ENCODE assay signal across 18 cellular contexts in genomic region chr10:85152488-85152887, GRCh38.
"Had no signal": no experiment of that assay in that cellular context is flagged by ENCODE, and none has a peak within 500 bp of the region (broad histone marks: within the 10 kb centered on the region; RNA-seq: fewer than 3 reads in every experiment).

No MANE protein-coding gene starts in this region.

- H3K27me3 ChIP-seq: ovary, right atrium auricular region had no signal

- H3K36me3 Mint-ChIP-seq: type B pancreatic cell had no signal

- H3K4me3 ChIP-seq: dorsolateral prefrontal cortex, heart left ventricle, ovary, right atrium auricular region, sigmoid colon, skin epidermis had no signal

- H3K4me1 ChIP-seq: heart left ventricle, right atrium auricular region, sigmoid colon had no signal

- H3K36me3 ChIP-seq: heart left ventricle, ovary, right atrium auricular region, sigmoid colon had no signal

- DNase-seq: central memory CD4-positive, alpha-beta T cell; cortex of kidney; dorsolateral prefrontal cortex; effector CD8-positive, alpha-beta T cell; heart left ventricle; hypothalamus; kidney; left cardiac atrium; mammary epithelial cell; nucleus accumbens; ovary; sigmoid colon; stimulated activated naive CD4-positive, alpha-beta T cell treated with Interleukin-2 at 50 U/mL for 16 hours had no signal

- ATAC-seq: esophagus mucosa, heart left ventricle, left cardiac atrium had no signal

- H3K9me3 ChIP-seq: heart left ventricle, ovary, right atrium auricular region, sigmoid colon had no signal

- H3K27ac ChIP-seq: dorsolateral prefrontal cortex, heart left ventricle, ovary, right atrium auricular region, sigmoid colon, skin epidermis had no signal

- H3K4me3 Mint-ChIP-seq: nephron, type B pancreatic cell had no signal

- H3K27ac Mint-ChIP-seq: type B pancreatic cell had no signal

- H3K9me3 Mint-ChIP-seq: nephron, type B pancreatic cell had no signal
